30 cellular contexts compared by ENCODE assay signal in the genomic region with DNA sequence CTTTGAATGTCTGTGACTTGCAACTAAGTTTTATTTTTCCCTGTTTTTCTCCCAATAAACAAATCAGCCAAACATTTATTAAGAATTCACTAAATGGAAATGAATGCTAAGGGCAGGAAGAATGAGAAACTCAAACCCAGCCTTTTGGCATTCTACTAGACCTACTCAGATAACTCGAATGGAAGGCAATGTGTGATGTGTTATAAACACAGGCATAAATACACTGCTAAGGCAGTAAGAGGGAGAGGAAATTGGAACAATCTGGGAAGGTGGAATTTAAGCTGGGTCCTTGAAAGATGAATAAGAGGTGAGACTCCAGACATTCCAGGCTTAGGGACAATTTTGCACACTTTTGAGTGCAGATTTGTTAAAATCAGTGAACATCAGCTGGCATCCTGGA. TPM values are rescaled to one million over a fixed set of nuclear protein-coding genes. Genes with fewer than 3 reads are reported as not detected.
DNase-seq lines count a peak whose midpoint lies in the region; ATAC-seq, FAIRE-seq and TF ChIP-seq lines count a peak whose summit lies in the region.
"Had no signal": no experiment of that assay in that cellular context is flagged by ENCODE, and none has a peak within 500 bp of the region (broad histone marks: within the 10 kb centered on the region; RNA-seq: fewer than 3 reads in every experiment).

No MANE protein-coding gene starts in this region.

- H2AFZ ChIP-seq in SK-N-SH (ENCODE audit: low read depth), result no peak overlapping the region
- no peak overlapping the region for H2AFZ ChIP-seq in endothelial cell of umbilical vein (ENCODE audit: low read depth, low read length)

- H3K36me3 Mint-ChIP-seq in stimulated activated memory B cell treated with anti-CD40 and anti-IgM and Interleukin-4, amounts not matched to agents 10 μg/mL and 1 μg/mL and 100 μg/mL, for 72 hours, result peaks cover 28% of the 10 kb centered on the region
- H3K36me3 Mint-ChIP-seq: CD4-positive, alpha-beta memory T cell; CD8-positive, alpha-beta memory T cell had no signal

- peak; percentile 37 for ATAC-seq in Right ventricle myocardium inferior
- ATAC-seq in stimulated activated memory B cell treated with anti-CD40 and anti-IgM and Interleukin-4, amounts not matched to agents 10 μg/mL and 1 μg/mL and 100 μg/mL, for 72 hours, result no peak
- no peak for ATAC-seq in HG03521 (IDR thresholded peaks at IDR 0.05; ENCODE audit: unreplicated experiment)
- ATAC-seq in HG02610 (IDR thresholded peaks at IDR 0.05; ENCODE audit: unreplicated experiment), result no peak
- ATAC-seq: A549, GM12878 had no signal

- no peaks in the 10 kb centered on the region for H3K9me2 ChIP-seq in SK-N-SH

- no peak for FAIRE-seq in endothelial cell of umbilical vein (lab: Jason Lieb, UNC)
- FAIRE-seq: A549, GM12878, GM12892, GM19239 had no signal

- H3K4me1 ChIP-seq in left ventricle myocardium inferior, result peaks cover 49% of the 10 kb centered on the region
- peaks cover 17 to 35% of the 10 kb centered on the region in 2 experiments; a peak in 3 of 4 replicates for H3K4me1 ChIP-seq in SK-N-SH (ENCODE audit: control insufficient read depth in 1 of 2, insufficient read depth in 2 of 2, low read depth in 1 of 2, low read length in 1 of 2)
- H3K4me1 ChIP-seq in endothelial cell of umbilical vein (ENCODE audit: control insufficient read depth, extremely low read depth, insufficient read depth, low read length), result peaks cover 5% of the 10 kb centered on the region
- no peaks in the 10 kb centered on the region for H3K4me1 ChIP-seq in A673 (ENCODE audit: insufficient read depth, low read length, poor library complexity, severe bottlenecking)
- H3K4me1 ChIP-seq: A549 had no signal

- no peaks in the 10 kb centered on the region for H4K20me1 ChIP-seq in SK-N-SH (ENCODE audit: insufficient read depth)
- H4K20me1 ChIP-seq in endothelial cell of umbilical vein (replicated peaks; ENCODE audit: control insufficient read depth, extremely low read depth, insufficient read depth, low read length), result no peaks in the 10 kb centered on the region
- H4K20me1 ChIP-seq: BLaER1 had no signal

- no peak for DNase-seq in Right ventricle myocardium inferior (ENCODE audit: missing footprints)
- DNase-seq in left ventricle myocardium inferior, result no peak
- no peak for DNase-seq in SK-N-SH
- DNase-seq in endothelial cell of umbilical vein (ENCODE audit: low read depth, low spot score), result peak; percentile 21
- DNase-seq in A673 (ENCODE audit: low spot score), result no peak
- DNase-seq: ACHN; BE2C; C1 segment of cervical spinal cord; CD4-positive, alpha-beta memory T cell; CD4-positive, CD25-positive, alpha-beta regulatory T cell; CD8-positive, alpha-beta memory T cell; COR-L47; DMS 273 treated with DMSO at 0.1 percent for 48 hours; DMS153; DMS53; DMS79; DND-41; EL; GDM1 had no signal

- WGBS in SK-N-SH (ENCODE audit: low lambda C conversion rate), result 25% methylated on average over 1 of the region's 1 CpG

- H3K36me3 ChIP-seq in left ventricle myocardium inferior (no peaks in the 10 kb centered on the region), SK-N-SH (replicated peaks in 1 of 2; ENCODE audit: control insufficient read depth in 1 of 2, insufficient read depth in 2 of 2, low read length in 1 of 2) (no peaks in the 10 kb centered on the region), endothelial cell of umbilical vein (ENCODE audit: control insufficient read depth in 2 of 2, extremely low read depth in 1 of 2, insufficient read depth in 2 of 2, low read length in 2 of 2) (no peaks in the 10 kb centered on the region), A673 (ENCODE audit: insufficient read depth, low read length, poor library complexity, severe bottlenecking) (no peaks in the 10 kb centered on the region)
- H3K36me3 ChIP-seq: BE2C had no signal

- H3K4me3 ChIP-seq in left ventricle myocardium inferior (no peak overlapping the region), SK-N-SH (ENCODE audit: low read depth in 2 of 2, low read length in 1 of 2) (no peak overlapping the region), endothelial cell of umbilical vein (replicated peaks in 1 of 3; ENCODE audit: insufficient read depth in 1 of 3, low read depth in 1 of 3, low read length in 3 of 3) (no peak overlapping the region), A673 (ENCODE audit: low read depth, low read length, poor library complexity, severe bottlenecking) (no peak overlapping the region)
- H3K4me3 ChIP-seq: A549, BLaER1, GM12878 had no signal

- TF ChIP-seq RAD21 in SK-N-SH (IDR thresholded peaks at IDR 0.05; ENCODE audit: low read length), result no peak

- dilution Hi-C loops in endothelial cell of umbilical vein (cut with MboI; ENCODE audit: extremely low pct_ligation_motif_present, low sequenced_read_pairs), result no loop called here

- H3K27me3 ChIP-seq in left ventricle myocardium inferior (ENCODE audit: low read depth), result no peaks in the 10 kb centered on the region
- no peaks in the 10 kb centered on the region for H3K27me3 ChIP-seq in SK-N-SH (ENCODE audit: insufficient read depth)
- no peaks in the 10 kb centered on the region for H3K27me3 ChIP-seq in endothelial cell of umbilical vein (ENCODE audit: control insufficient read depth in 2 of 2, insufficient read depth in 2 of 2, low read length in 2 of 2)
- no peaks in the 10 kb centered on the region for H3K27me3 ChIP-seq in A673 (replicated peaks; ENCODE audit: insufficient read depth, low read depth, low read length, poor library complexity)
- H3K27me3 ChIP-seq: BE2C, BLaER1 had no signal

- BruUV-seq in endothelial cell of umbilical vein (replicated peaks; lab: Mats Ljungman, UMichigan) (no TSS peak), A673 (replicated peaks; lab: Mats Ljungman, UMichigan) (no TSS peak)

- no peak for TF ChIP-seq CTCF in left ventricle myocardium inferior (IDR thresholded peaks at IDR 0.05; ENCODE audit: borderline replicate concordance)
- TF ChIP-seq CTCF in SK-N-SH (IDR thresholded peaks at IDR 0.05), result no peak
- TF ChIP-seq CTCF in endothelial cell of umbilical vein (IDR thresholded peaks at IDR 0.05; ENCODE audit: extremely low read depth in 1 of 2, insufficient read depth in 1 of 2, low read depth in 1 of 2, low read length in 2 of 2), result no peak
- TF ChIP-seq CTCF in A673 (conservative IDR thresholded peaks at IDR 0.05; ENCODE audit: low read depth, low read length), result no peak

- TF ChIP-seq EP300 in SK-N-SH (IDR thresholded peaks at IDR 0.05; ENCODE audit: borderline replicate concordance in 1 of 2, low read depth in 1 of 2, low read length in 1 of 2), result no peak

- no peak overlapping the region for H3K4me3 Mint-ChIP-seq in stimulated activated memory B cell treated with anti-CD40 and anti-IgM and Interleukin-4, amounts not matched to agents 10 μg/mL and 1 μg/mL and 100 μg/mL, for 72 hours
- H3K4me3 Mint-ChIP-seq: CD14-positive monocyte; CD4-positive, alpha-beta memory T cell; CD8-positive, alpha-beta memory T cell had no signal

- TF ChIP-seq POLR2A in endothelial cell of umbilical vein (IDR thresholded peaks at IDR 0.05; ENCODE audit: low read depth, low read length), result no peak

- H3F3A ChIP-seq in SK-N-SH (replicated peaks; ENCODE audit: insufficient read depth), result no peaks in the 10 kb centered on the region

- CTCF ChIA-PET in SK-N-SH (lab: Yijun Ruan, JAX), result interaction anchor here (0.6 kb wide), 1 partner anchor 12 kb away, joined by 3 read pairs; no protein-coding TSS in a partner anchor
- CTCF ChIA-PET in endothelial cell of umbilical vein (lab: Charles Lee), result interaction anchor here (1.0 kb wide), 1 partner anchor 34 kb away, joined by 4 read pairs; no protein-coding TSS in a partner anchor
- CTCF ChIA-PET in A673 (lab: Charles Lee), result no interaction called here

- peak overlapping the region; percentile 9 for H3K27ac Mint-ChIP-seq in stimulated activated memory B cell treated with anti-CD40 and anti-IgM and Interleukin-4, amounts not matched to agents 10 μg/mL and 1 μg/mL and 100 μg/mL, for 72 hours
- H3K27ac Mint-ChIP-seq: CD14-positive monocyte; CD4-positive, alpha-beta memory T cell; CD8-positive, alpha-beta memory T cell had no signal

- H3K79me2 ChIP-seq in SK-N-SH (ENCODE audit: insufficient read depth), result peaks cover 70% of the 10 kb centered on the region; the same call in 1 of the 2 replicates
- peaks cover 86% of the 10 kb centered on the region for H3K79me2 ChIP-seq in endothelial cell of umbilical vein (ENCODE audit: control insufficient read depth, insufficient read depth, low read length)

- POLR2A ChIA-PET in SK-N-SH (lab: Yijun Ruan, JAX), result no interaction called here
- POLR2A ChIA-PET in endothelial cell of umbilical vein (lab: Charles Lee), result no interaction called here
- POLR2A ChIA-PET in A673 (lab: Charles Lee; ENCODE audit: low non-redundant PET), result no interaction called here

- peaks cover 76% of the 10 kb centered on the region for H3K4me1 Mint-ChIP-seq in stimulated activated memory B cell treated with anti-CD40 and anti-IgM and Interleukin-4, amounts not matched to agents 10 μg/mL and 1 μg/mL and 100 μg/mL, for 72 hours
- H3K4me1 Mint-ChIP-seq: CD14-positive monocyte; CD4-positive, alpha-beta memory T cell; CD8-positive, alpha-beta memory T cell had no signal

- H3K27ac ChIP-seq in left ventricle myocardium inferior (replicated peaks) (no peak overlapping the region), SK-N-SH (ENCODE audit: low read depth in 2 of 2, low read length in 1 of 2) (peak overlapping the region in 1 of 2 experiments; percentile 81; a peak in 2 of 4 replicates), endothelial cell of umbilical vein (ENCODE audit: insufficient read depth, low read depth, low read length) (no peak overlapping the region), A673 (ENCODE audit: low read depth, low read length, poor library complexity, severe bottlenecking) (no peak overlapping the region)
- H3K27ac ChIP-seq: 22Rv1, A549, BLaER1 had no signal

- no peaks in the 10 kb centered on the region for H3K9me1 ChIP-seq in endothelial cell of umbilical vein (replicated peaks; ENCODE audit: control insufficient read depth, extremely low read depth, insufficient read depth, low read length)

- intact Hi-C loops in Right ventricle myocardium inferior (cut with DNase I), result no loop called here
- intact Hi-C loops in left ventricle myocardium inferior (cut with micrococcal nuclease), result no loop called here
- intact Hi-C loops in endothelial cell of umbilical vein (cut with micrococcal nuclease), result no loop called here
- intact Hi-C loops in A673 (cut with micrococcal nuclease; ENCODE audit: unreplicated experiment), result no loop called here

- no peaks in the 10 kb centered on the region for H3K27me3 Mint-ChIP-seq in stimulated activated memory B cell treated with anti-CD40 and anti-IgM and Interleukin-4, amounts not matched to agents 10 μg/mL and 1 μg/mL and 100 μg/mL, for 72 hours
- H3K27me3 Mint-ChIP-seq: CD4-positive, alpha-beta memory T cell had no signal

- peaks cover 2% of the 10 kb centered on the region for H3K9me3 Mint-ChIP-seq in stimulated activated memory B cell treated with anti-CD40 and anti-IgM and Interleukin-4, amounts not matched to agents 10 μg/mL and 1 μg/mL and 100 μg/mL, for 72 hours

- no peak overlapping the region for H3K9ac ChIP-seq in SK-N-SH
- H3K9ac ChIP-seq in endothelial cell of umbilical vein (replicated peaks; ENCODE audit: extremely low read depth, insufficient read depth, low read length), result no peak overlapping the region
- H3K9ac ChIP-seq: BLaER1 had no signal

- H3K4me2 ChIP-seq in SK-N-SH (no peak overlapping the region), endothelial cell of umbilical vein (ENCODE audit: insufficient read depth, low read length) (no peak overlapping the region)
- H3K4me2 ChIP-seq: A549, BLaER1 had no signal

- H3K9me3 ChIP-seq in left ventricle myocardium inferior (replicated peaks), result no peaks in the 10 kb centered on the region
- no peaks in the 10 kb centered on the region for H3K9me3 ChIP-seq in SK-N-SH
- H3K9me3 ChIP-seq in endothelial cell of umbilical vein (replicated peaks; ENCODE audit: control insufficient read depth, insufficient read depth, low read length), result no peaks in the 10 kb centered on the region
- H3K9me3 ChIP-seq in A673 (ENCODE audit: low read depth, low read length, poor library complexity, severe bottlenecking), result no peaks in the 10 kb centered on the region
- H3K9me3 ChIP-seq: A549, BE2C had no signal

RNA-seq across cellular contexts. Expression of gene MARCHF3, which starts 34.7 kb away (rescaled TPM):
- total RNA-seq in Right ventricle myocardium inferior (30.1 TPM), left ventricle myocardium inferior (35.7 TPM), endothelial cell of umbilical vein (31.7 and 31.9 TPM in 2 replicates), A673 (2021) (0.81 and 1.1 TPM in 2 replicates)
- polyA plus RNA-seq in SK-N-SH (2012; rRNA removed) (21.5 and 32.4 TPM in 2 replicates), endothelial cell of umbilical vein (30.2 and 35.0 TPM in 2 replicates)
- polyA plus RNA-seq in SK-N-SH (2012; cell fraction: cytosol; rRNA removed), result 22.5 and 25.9 TPM in 2 replicates
- polyA plus RNA-seq in SK-N-SH (2012; cell fraction: nucleus; rRNA removed), result 10.0 and 18.4 TPM in 2 replicates
- 20.0 and 24.6 TPM in 2 replicates for polyA plus RNA-seq in endothelial cell of umbilical vein (2011; cell fraction: cytosol; rRNA removed)
- polyA plus RNA-seq in endothelial cell of umbilical vein (2011; cell fraction: nucleus; rRNA removed), result 18.5 and 27.8 TPM in 2 replicates
- 30.3 and 43.9 TPM in 2 replicates for polyA plus RNA-seq in endothelial cell of umbilical vein (2012)
- 49.3 and 58.2 TPM in 2 replicates for polyA minus RNA-seq in endothelial cell of umbilical vein
- 2.7 TPM for polyA minus RNA-seq in endothelial cell of umbilical vein (2011; cell fraction: cytosol; rRNA and poly(A)+ RNA removed)
- polyA minus RNA-seq in endothelial cell of umbilical vein (2011; cell fraction: nucleus; rRNA and poly(A)+ RNA removed), result 49.4 and 51.2 TPM in 2 replicates
- total RNA-seq: G401 had no signal

Comparison
In these comparisons a context has a peak if more than half of its experiments do, and no peak if none do; other contexts are left out.
1. RNA of gene MARCHF3, which starts 34.7 kb away (total RNA-seq): 35.7 TPM in left ventricle myocardium inferior (single experiment), 31.7 to 31.9 TPM in endothelial cell of umbilical vein and 30.1 TPM in Right ventricle myocardium inferior (single experiment); 0.81 to 1.1 TPM in A673; every median in the first group is over 10 times any median in the second.